Comparison of ENCODE assay signal across 8 cellular contexts in genomic region chr4:2818351-2818939, GRCh38. TPM values are rescaled to one million over a fixed set of nuclear protein-coding genes. Genes with fewer than 3 reads are reported as not detected.
DNase-seq lines count a peak whose midpoint lies in the region; ATAC-seq and TF ChIP-seq lines count a peak whose summit lies in the region.

No MANE protein-coding gene starts in this region.

- H3K9me3 Mint-ChIP-seq in WTC11 = no peaks in the 10 kb centered on the region
- no peaks in the 10 kb centered on the region for H3K9me3 Mint-ChIP-seq in stimulated activated naive B cell treated with anti-CD40 and anti-IgM and Interleukin-4, amounts not matched to agents 10 μg/mL and 1 μg/mL and 100 μg/mL, for 72 hours

- H3K4me1 ChIP-seq in iPS DF 6.9 (ENCODE audit: control insufficient read depth, insufficient read depth, low read length) = no peaks in the 10 kb centered on the region

- H3K9me3 ChIP-seq in iPS DF 6.9 (ENCODE audit: control insufficient read depth, insufficient read depth, low read length) = no peaks in the 10 kb centered on the region

- TF ChIP-seq CTCF in WTC11 (IDR thresholded peaks at IDR 0.05) = no peak

- WGBS in iPS DF 6.9 (ENCODE audit: insufficient coverage, insufficient read length) = no CpG with 5 or more reads among the region's 54 CpGs

- peak overlapping the region; percentile 61 for H3K4me3 Mint-ChIP-seq in WTC11
- peak overlapping the region in 1 of 2 donors; percentile 68 for H3K4me3 Mint-ChIP-seq in stimulated activated naive B cell treated with anti-CD40 and anti-IgM and Interleukin-4, amounts not matched to agents 10 μg/mL and 1 μg/mL and 100 μg/mL, for 72 hours

- H3K36me3 Mint-ChIP-seq in WTC11 = peaks cover 6% of the 10 kb centered on the region
- peaks cover 18 to 54% of the 10 kb centered on the region in 2 donors for H3K36me3 Mint-ChIP-seq in stimulated activated naive B cell treated with anti-CD40 and anti-IgM and Interleukin-4, amounts not matched to agents 10 μg/mL and 1 μg/mL and 100 μg/mL, for 72 hours

- DNase-seq in NCI-H1105 treated with DMSO at 0.1 percent for 48 hours (lab: John Stamatoyannopoulos, UW) = peak; percentile 9
- DNase-seq in NCI-H1105 (lab: John Stamatoyannopoulos, UW) = no peak
- DNase-seq in WTC11 (ENCODE audit: low spot score) = peak; percentile 63
- DNase-seq in iPS DF 6.9 (ENCODE audit: low read depth, low spot score) = no peak
- DNase-seq in stimulated activated naive B cell treated with anti-CD40 and anti-IgM and Interleukin-4, amounts not matched to agents 10 μg/mL and 1 μg/mL and 100 μg/mL, for 72 hours = no peak
- DNase-seq in DMS153 (lab: John Stamatoyannopoulos, UW) = no peak

- H3K27me3 Mint-ChIP-seq in WTC11 (ENCODE audit: low read depth) = peaks cover 10% of the 10 kb centered on the region
- H3K27me3 Mint-ChIP-seq in stimulated activated naive B cell treated with anti-CD40 and anti-IgM and Interleukin-4, amounts not matched to agents 10 μg/mL and 1 μg/mL and 100 μg/mL, for 72 hours = no peaks in the 10 kb centered on the region

- H3K4me1 Mint-ChIP-seq in WTC11 = peaks cover 19% of the 10 kb centered on the region
- peaks cover 50 to 83% of the 10 kb centered on the region in 2 donors for H3K4me1 Mint-ChIP-seq in stimulated activated naive B cell treated with anti-CD40 and anti-IgM and Interleukin-4, amounts not matched to agents 10 μg/mL and 1 μg/mL and 100 μg/mL, for 72 hours

- ATAC-seq in WTC11 (peak; percentile 68), HG02678 (IDR thresholded peaks at IDR 0.05; ENCODE audit: unreplicated experiment) (no peak), GM18498 (IDR thresholded peaks at IDR 0.05; ENCODE audit: unreplicated experiment) (no peak)
- ATAC-seq in stimulated activated naive B cell treated with anti-CD40 and anti-IgM and Interleukin-4, amounts not matched to agents 10 μg/mL and 1 μg/mL and 100 μg/mL, for 72 hours (replicated peaks) = peak; percentile 12 to 27

- peaks cover 9% of the 10 kb centered on the region; the same call in 1 of the 2 replicates for H3K36me3 ChIP-seq in iPS DF 6.9 (ENCODE audit: control insufficient read depth, insufficient read depth, low read length)

- H3K4me3 ChIP-seq in iPS DF 6.9 (ENCODE audit: low read length) = peak overlapping the region; percentile 92

- H3K27me3 ChIP-seq in iPS DF 6.9 (ENCODE audit: control insufficient read depth, insufficient read depth, low read length) = no peaks in the 10 kb centered on the region

- no peak overlapping the region for H3K27ac ChIP-seq in iPS DF 6.9 (ENCODE audit: low read length)

- CTCF ChIA-PET in WTC11 (lab: Charles Lee) = interaction anchor here (0.5 to 1.8 kb wide), 11 partner anchors 17 to 145 kb away, joined by 3 to 17 read pairs (median 3); partner anchors contain the start of genes GRK4, NOP14, SH3BP2 and TNIP2

- POLR2A ChIA-PET in WTC11 (lab: Charles Lee) = interaction anchor here (0.6 to 1.2 kb wide), 4 partner anchors 18 to 415 kb away, joined by 3 to 4 read pairs (median 4); no protein-coding TSS in a partner anchor

- no peak overlapping the region for H3K27ac Mint-ChIP-seq in WTC11
- no peak overlapping the region for H3K27ac Mint-ChIP-seq in stimulated activated naive B cell treated with anti-CD40 and anti-IgM and Interleukin-4, amounts not matched to agents 10 μg/mL and 1 μg/mL and 100 μg/mL, for 72 hours

TF ChIP-seq in WTC11, 78 proteins besides CTCF, POLR2A, EP300 and RAD21 (continues in another document):
- TF ChIP-seq SOX15 (CRISPR knock-in tag; IDR thresholded peaks at IDR 0.05) (no peak), TP53 (CRISPR knock-in tag; IDR thresholded peaks at IDR 0.05) (no peak), FOXP1 (CRISPR knock-in tag; IDR thresholded peaks at IDR 0.05; ENCODE audit: borderline replicate concordance) (no peak; the same call in 1 of the 2 replicates), SP1 (CRISPR knock-in tag; conservative IDR thresholded peaks at IDR 0.05) (no peak), GRHL2 (CRISPR knock-in tag; IDR thresholded peaks at IDR 0.05; ENCODE audit: insufficient replicate concordance, severe bottlenecking) (no peak), STAT6 (CRISPR knock-in tag; conservative IDR thresholded peaks at IDR 0.05; ENCODE audit: low read depth) (no peak), ERG (CRISPR knock-in tag; IDR thresholded peaks at IDR 0.05) (no peak), ATF6 (CRISPR knock-in tag; IDR thresholded peaks at IDR 0.05) (no peak), HMGXB4 (CRISPR knock-in tag; IDR thresholded peaks at IDR 0.05) (peak; percentile 35; the same call in 1 of the 2 replicates), E2F4 (CRISPR knock-in tag; IDR thresholded peaks at IDR 0.05; ENCODE audit: borderline replicate concordance, low read depth) (no peak), ZMAT4 (CRISPR knock-in tag; IDR thresholded peaks at IDR 0.05) (no peak), CBFB (CRISPR knock-in tag; IDR thresholded peaks at IDR 0.05; ENCODE audit: low read depth) (no peak), TCF7 (CRISPR knock-in tag; IDR thresholded peaks at IDR 0.05; ENCODE audit: low read depth) (no peak), NFE2L1 (CRISPR knock-in tag; IDR thresholded peaks at IDR 0.05) (no peak)

RNA-seq across cellular contexts. Expression of gene ADD1, which starts 25.2 kb away (rescaled TPM):
- 164 to 178 TPM (median 167 TPM) in 3 replicates for total RNA-seq in WTC11 (2021)

RNA-seq across cellular contexts. Expression of gene SH3BP2, which starts 25.6 kb away (rescaled TPM):
- total RNA-seq in WTC11 (2021) = 43.2 to 49.1 TPM (median 44.5 TPM) in 3 replicates

Comparison
In these comparisons a context has a peak if more than half of its experiments do, and no peak if none do; other contexts are left out.
1. DNase-seq: peak in NCI-H1105 treated with DMSO at 0.1 percent for 48 hours (single experiment) and WTC11 (single experiment); none in NCI-H1105 (single experiment), iPS DF 6.9 (single experiment), stimulated activated naive B cell treated with anti-CD40 and anti-IgM and Interleukin-4, amounts not matched to agents 10 μg/mL and 1 μg/mL and 100 μg/mL, for 72 hours (single experiment) and DMS153 (single experiment).
2. ATAC-seq: peak in WTC11 (single experiment) and stimulated activated naive B cell treated with anti-CD40 and anti-IgM and Interleukin-4, amounts not matched to agents 10 μg/mL and 1 μg/mL and 100 μg/mL, for 72 hours (2 of 2); none in HG02678 (single experiment) and GM18498 (single experiment).